ENCODE assay signal across 8 cellular contexts in genomic region chr1:207962716-207963428, GRCh38. TPM values are rescaled to one million over a fixed set of nuclear protein-coding genes. Genes with fewer than 3 reads are reported as not detected.
DNase-seq lines count a peak whose midpoint lies in the region; ATAC-seq and TF ChIP-seq lines count a peak whose summit lies in the region.

No MANE protein-coding gene starts in this region.

- no peaks in the 10 kb centered on the region for H4K20me1 ChIP-seq in SK-N-SH (ENCODE audit: insufficient read depth)

- H3K4me3 ChIP-seq in SK-N-SH (ENCODE audit: low read depth in 2 of 2, low read length in 1 of 2) (peak overlapping the region; percentile 54 to 55; a peak in 3 of 4 replicates), ectodermal cell (ENCODE audit: insufficient read depth, low read depth, low read length) (peak overlapping the region; percentile 47), stomach (peak overlapping the region; percentile 47 to 62 (median 55))

- DNase-seq in activated CD4-positive, alpha-beta T cell treated with anti-CD3 and anti-CD28 coated beads for 48 hours = peak; percentile 18
- no peak for DNase-seq in activated CD4-positive, alpha-beta T cell treated with anti-CD3 and anti-CD28 coated beads for 4 hours
- peak; percentile 80 for DNase-seq in SK-N-SH
- peak; percentile 63 for DNase-seq in medulla oblongata (ENCODE audit: extremely low spot score)
- peak; percentile 76 for DNase-seq in stomach
- DNase-seq in GM19238 (ENCODE audit: insufficient read length, low spot score) = no peak

- H2AFZ ChIP-seq in SK-N-SH (ENCODE audit: low read depth) = peak overlapping the region; percentile 98

- no peaks in the 10 kb centered on the region for H3K27me3 ChIP-seq in SK-N-SH (ENCODE audit: insufficient read depth)
- peaks cover 83% of the 10 kb centered on the region for H3K27me3 ChIP-seq in ectodermal cell (ENCODE audit: control insufficient read depth, insufficient read depth, low read length, poor library complexity, severe bottlenecking)
- H3K27me3 ChIP-seq in stomach = peaks cover 0 to 14% (median 0%) of the 10 kb centered on the region in 3 donors

- CTCF ChIA-PET in SK-N-SH (lab: Yijun Ruan, JAX) = interaction anchor here (0.6 to 5.7 kb wide), 52 partner anchors 8 to 518 kb away, joined by 3 to 164 read pairs (median 4); partner anchors contain the start of genes CD34 and PLXNA2

- H3K36me3 ChIP-seq in SK-N-SH (replicated peaks in 1 of 2; ENCODE audit: control insufficient read depth in 1 of 2, insufficient read depth in 2 of 2, low read length in 1 of 2) (no peaks in the 10 kb centered on the region), ectodermal cell (ENCODE audit: control insufficient read depth, insufficient read depth, low read length) (no peaks in the 10 kb centered on the region), stomach (no peaks in the 10 kb centered on the region)

- ATAC-seq in HG02885 (IDR thresholded peaks at IDR 0.05; ENCODE audit: poor library complexity, unreplicated experiment) = peak; percentile 34

- peak overlapping the region; percentile 37 to 93; a peak in 3 of 4 replicates for H3K27ac ChIP-seq in SK-N-SH (ENCODE audit: low read depth in 2 of 2, low read length in 1 of 2)
- no peak overlapping the region for H3K27ac ChIP-seq in ectodermal cell (ENCODE audit: insufficient read depth, low read depth, low read length, poor library complexity, severe bottlenecking)
- peak overlapping the region; percentile 93 to 98 (median 97) for H3K27ac ChIP-seq in stomach

- TF ChIP-seq EP300 in SK-N-SH (IDR thresholded peaks at IDR 0.05; ENCODE audit: borderline replicate concordance in 1 of 2, low read depth in 1 of 2, low read length in 1 of 2) = no peak; a peak in 1 of 4 replicates
- no peak for TF ChIP-seq EP300 in stomach (IDR thresholded peaks at IDR 0.05)

- TF ChIP-seq POLR2A in stomach (IDR thresholded peaks at IDR 0.05) = no peak

- WGBS in SK-N-SH (ENCODE audit: low lambda C conversion rate) = 57% methylated on average over 27 of the region's 33 CpGs
- 43 to 44% methylated on average over 33 of the region's 33 CpGs for WGBS in ectodermal cell, 2 experiments
- 8 to 20% (median 11%) methylated on average over 24 to 33 of the region's 33 CpGs for WGBS in stomach, 5 donors

- TF ChIP-seq CTCF in SK-N-SH (IDR thresholded peaks at IDR 0.05) (no peak), stomach (IDR thresholded peaks at IDR 0.05) (no peak)

- no peak for TF ChIP-seq RAD21 in SK-N-SH (IDR thresholded peaks at IDR 0.05; ENCODE audit: low read length)

- H3K79me2 ChIP-seq in SK-N-SH (ENCODE audit: insufficient read depth) = no peaks in the 10 kb centered on the region

- H3K9me3 ChIP-seq in SK-N-SH (no peaks in the 10 kb centered on the region), ectodermal cell (ENCODE audit: control insufficient read depth, low read length) (no peaks in the 10 kb centered on the region), stomach (no peaks in the 10 kb centered on the region)

- H3K4me2 ChIP-seq in SK-N-SH = peak overlapping the region; percentile 80

- intact Hi-C loops in stomach (cut with DNase I; ENCODE audit: low total_unique reads) = no loop called here

- H3F3A ChIP-seq in SK-N-SH (replicated peaks; ENCODE audit: insufficient read depth) = no peaks in the 10 kb centered on the region

- H3K9me2 ChIP-seq in SK-N-SH = no peaks in the 10 kb centered on the region

- POLR2A ChIA-PET in SK-N-SH (lab: Yijun Ruan, JAX) = interaction anchor here (0.5 to 2.1 kb wide), 8 partner anchors 43 to 166 kb away, joined by 3 to 20 read pairs (median 4); no protein-coding TSS in a partner anchor

- H3K4me1 ChIP-seq in SK-N-SH (ENCODE audit: control insufficient read depth in 1 of 2, insufficient read depth in 2 of 2, low read depth in 1 of 2, low read length in 1 of 2) = peaks cover 0 to 15% of the 10 kb centered on the region in 2 experiments; a peak in 3 of 4 replicates
- peaks cover 19% of the 10 kb centered on the region for H3K4me1 ChIP-seq in ectodermal cell (ENCODE audit: control insufficient read depth, insufficient read depth, low read length)
- H3K4me1 ChIP-seq in stomach = peaks cover 36 to 73% (median 62%) of the 10 kb centered on the region in 4 donors

- H3K9ac ChIP-seq in SK-N-SH = peak overlapping the region; percentile 64; the same call in 1 of the 2 replicates

TF ChIP-seq in SK-N-SH, 30 proteins besides CTCF, POLR2A, EP300 and RAD21:
- TF ChIP-seq YY1 (IDR thresholded peaks at IDR 0.05; ENCODE audit: low read depth) = no peak
- no peak for TF ChIP-seq FOXM1 (IDR thresholded peaks at IDR 0.05; ENCODE audit: low read depth)
- TF ChIP-seq RFX5 (IDR thresholded peaks at IDR 0.05; ENCODE audit: low read length) = no peak
- no peak for TF ChIP-seq FOXJ3 (CRISPR knock-in tag; IDR thresholded peaks at IDR 0.05)
- TF ChIP-seq TEAD4 (IDR thresholded peaks at IDR 0.05; ENCODE audit: borderline replicate concordance, insufficient read depth) = no peak
- TF ChIP-seq RCOR1 (IDR thresholded peaks at IDR 0.05; ENCODE audit: low read length) = no peak
- no peak for TF ChIP-seq NFIC (IDR thresholded peaks at IDR 0.05; ENCODE audit: borderline replicate concordance)
- TF ChIP-seq REST (IDR thresholded peaks at IDR 0.05; ENCODE audit: low read depth, low read length) = no peak
- TF ChIP-seq GATA2 (CRISPR knock-in tag; IDR thresholded peaks at IDR 0.05) = no peak
- no peak for TF ChIP-seq RXRA (IDR thresholded peaks at IDR 0.05; ENCODE audit: borderline replicate concordance, low read depth)

RNA-seq across cellular contexts. Expression of gene CD34, which starts 51.9 kb away (rescaled TPM):
- polyA plus RNA-seq in SK-N-SH (2012; rRNA removed) (0.59 and 0.62 TPM in 2 replicates), stomach (1 to 10 TPM; 3.2 to 9.2 (median 6.9) TPM)
- 0.33 and 0.43 TPM in 2 replicates for polyA plus RNA-seq in SK-N-SH (2012; cell fraction: cytosol; rRNA removed)
- polyA plus RNA-seq in SK-N-SH (2012; cell fraction: nucleus; rRNA removed) = 0.42 and 0.54 TPM in 2 replicates
- 0.63 TPM for polyA plus RNA-seq in ectodermal cell (2013, experiment 1 of 4)
- 0.91 TPM for polyA plus RNA-seq in ectodermal cell (2013, experiment 2 of 4)
- 0.85 TPM for polyA plus RNA-seq in ectodermal cell (2013, experiment 3 of 4)
- 1.5 TPM for polyA plus RNA-seq in ectodermal cell (2013, experiment 4 of 4)
- 10 to 100 TPM in 4 of 5 donors, 1 to 10 TPM in 1; 9.4 to 31.2 (median 14.0) TPM for total RNA-seq in stomach

Comparison
In these comparisons a context has a peak if more than half of its experiments do, and no peak if none do; other contexts are left out.
1. DNase-seq: peak in activated CD4-positive, alpha-beta T cell treated with anti-CD3 and anti-CD28 coated beads for 48 hours (single experiment), SK-N-SH (single experiment), medulla oblongata (single experiment) and stomach (single experiment); none in activated CD4-positive, alpha-beta T cell treated with anti-CD3 and anti-CD28 coated beads for 4 hours (0 of 2) and GM19238 (single experiment).
2. Peak in every context shown above with its lines, with median percentiles within 50 percentile points of each other: H3K4me3 ChIP-seq.